In genomic region chr18:55115606-55116005, GRCh38 we compare ENCODE assay signal across 21 cellular contexts.
"Had no signal": no experiment of that assay in that cellular context is flagged by ENCODE, and none has a peak within 500 bp of the region (broad histone marks: within the 10 kb centered on the region; RNA-seq: fewer than 3 reads in every experiment).

No MANE protein-coding gene starts in this region.

- DNase-seq: activated CD4-positive, alpha-beta T cell treated with anti-CD3 and anti-CD28 coated beads, Interleukin-2, amount 10 ng/mL, durations not matched to agents 7 days and 5 days; activated CD4-positive, CD25-positive, alpha-beta regulatory T cell treated with anti-CD3 and anti-CD28 coated beads, Interleukin-2, amount 50 U/mL, for 72 hours; activated CD8-positive, alpha-beta T cell treated with anti-CD3 and anti-CD28 coated beads, Interleukin-2, amount 10 ng/mL, durations not matched to agents 7 days and 5 days; activated naive CD8-positive, alpha-beta T cell treated with anti-CD3 and anti-CD28 coated beads for 36 hours; effector memory CD4-positive, alpha-beta T cell; gastrocnemius medialis; head of caudate nucleus; islet precursor cell; left colon; lower lobe of right lung; naive thymus-derived CD4-positive, alpha-beta T cell; stimulated activated CD4-positive, alpha-beta T cell treated with anti-CD3 and anti-CD28 coated beads, Interleukin-4, amount 100 ng/mL, for 4 hours; substantia nigra; T-cell; thyroid gland; WERI-Rb-1 had no signal

- H3K27ac ChIP-seq: lower lobe of right lung, thyroid gland, WERI-Rb-1 had no signal

- H3K27me3 Mint-ChIP-seq: activated CD4-positive, alpha-beta T cell treated with anti-CD3 and anti-CD28 coated beads, Interleukin-2, amount 10 ng/mL, durations not matched to agents 7 days and 5 days; central memory CD8-positive, alpha-beta T cell had no signal

- H3K36me3 Mint-ChIP-seq: activated naive CD8-positive, alpha-beta T cell treated with anti-CD3 and anti-CD28 coated beads for 36 hours; naive thymus-derived CD4-positive, alpha-beta T cell; T-cell had no signal

- H3K4me1 Mint-ChIP-seq: activated CD4-positive, alpha-beta T cell treated with anti-CD3 and anti-CD28 coated beads, Interleukin-2, amount 10 ng/mL, durations not matched to agents 7 days and 5 days; activated naive CD8-positive, alpha-beta T cell treated with anti-CD3 and anti-CD28 coated beads for 36 hours; central memory CD8-positive, alpha-beta T cell; naive thymus-derived CD4-positive, alpha-beta T cell; T-cell had no signal

- H3K4me1 ChIP-seq: lower lobe of right lung, thyroid gland had no signal

- H3K9me3 ChIP-seq: gastrocnemius medialis, lower lobe of right lung, thyroid gland had no signal

- H3K9me3 Mint-ChIP-seq: activated CD4-positive, alpha-beta T cell treated with anti-CD3 and anti-CD28 coated beads, Interleukin-2, amount 10 ng/mL, durations not matched to agents 7 days and 5 days; activated naive CD8-positive, alpha-beta T cell treated with anti-CD3 and anti-CD28 coated beads for 36 hours; central memory CD8-positive, alpha-beta T cell; T-cell; T-helper 2 cell treated with Interferon-gamma antibody and Interleukin-4, amounts not matched to agents 5 μg/mL and 100 μg/mL, for 36 hours had no signal

- H3K4me3 Mint-ChIP-seq: activated CD4-positive, alpha-beta T cell treated with anti-CD3 and anti-CD28 coated beads, Interleukin-2, amount 10 ng/mL, durations not matched to agents 7 days and 5 days; activated CD8-positive, alpha-beta T cell treated with anti-CD3 and anti-CD28 coated beads, Interleukin-2, amount 10 ng/mL, durations not matched to agents 7 days and 5 days; activated naive CD8-positive, alpha-beta T cell treated with anti-CD3 and anti-CD28 coated beads for 36 hours; central memory CD8-positive, alpha-beta T cell; naive thymus-derived CD4-positive, alpha-beta T cell; stimulated activated naive CD8-positive, alpha-beta T cell treated with anti-CD3 and anti-CD28 coated beads, Interleukin-15, Interleukin-2, amounts not matched to agents 100 ng/mL and 50 ng/mL, for 24 hours; T-cell; T-helper 2 cell treated with Interferon-gamma antibody and Interleukin-4, amounts not matched to agents 5 μg/mL and 100 μg/mL, for 36 hours had no signal

- H3K27ac Mint-ChIP-seq: activated CD4-positive, alpha-beta T cell treated with anti-CD3 and anti-CD28 coated beads, Interleukin-2, amount 10 ng/mL, durations not matched to agents 7 days and 5 days; activated CD8-positive, alpha-beta T cell treated with anti-CD3 and anti-CD28 coated beads, Interleukin-2, amount 10 ng/mL, durations not matched to agents 7 days and 5 days; activated naive CD8-positive, alpha-beta T cell treated with anti-CD3 and anti-CD28 coated beads for 36 hours; naive thymus-derived CD4-positive, alpha-beta T cell; progenitor cell of endocrine pancreas; stimulated activated naive CD8-positive, alpha-beta T cell treated with anti-CD3 and anti-CD28 coated beads, Interleukin-15, Interleukin-2, amounts not matched to agents 100 ng/mL and 50 ng/mL, for 24 hours; T-cell; T-helper 2 cell treated with Interferon-gamma antibody and Interleukin-4, amounts not matched to agents 5 μg/mL and 100 μg/mL, for 36 hours had no signal

- H3K4me3 ChIP-seq: gastrocnemius medialis, lower lobe of right lung, thyroid gland had no signal

- H3K36me3 ChIP-seq: gastrocnemius medialis, lower lobe of right lung, thyroid gland, WERI-Rb-1 had no signal

- H3K27me3 ChIP-seq: gastrocnemius medialis, thyroid gland had no signal

- ATAC-seq: activated CD8-positive, alpha-beta T cell treated with anti-CD3 and anti-CD28 coated beads, Interleukin-2, amount 10 ng/mL, durations not matched to agents 7 days and 5 days; esophagus mucosa; gastrocnemius medialis; left colon; lower lobe of right lung; naive thymus-derived CD4-positive, alpha-beta T cell; T-cell had no signal
